Comparison of ENCODE assay signal across 17 cellular contexts in the genomic region with DNA sequence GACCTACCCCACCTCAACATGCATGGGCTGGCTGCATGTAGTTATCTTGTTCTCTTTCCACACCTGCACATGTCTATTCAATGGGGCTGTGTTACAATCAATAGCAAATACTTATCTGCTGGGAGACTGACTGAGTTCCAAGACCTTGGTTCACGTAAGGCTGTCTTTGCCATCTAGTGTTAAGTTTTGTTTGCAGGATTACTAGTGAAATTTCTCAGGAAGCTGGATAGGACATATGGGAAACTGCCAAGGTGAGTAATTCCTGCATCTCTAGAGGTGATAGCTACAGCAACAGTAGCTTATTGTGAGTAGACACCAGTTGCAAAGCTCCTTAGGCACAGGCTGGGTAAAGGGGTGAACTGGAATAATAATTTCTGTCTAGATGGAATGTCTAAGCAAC.
DNase-seq lines count a peak whose midpoint lies in the region; ATAC-seq, FAIRE-seq and TF ChIP-seq lines count a peak whose summit lies in the region.
"Had no signal": no experiment of that assay in that cellular context is flagged by ENCODE, and none has a peak within 500 bp of the region (broad histone marks: within the 10 kb centered on the region; RNA-seq: fewer than 3 reads in every experiment).

No MANE protein-coding gene starts in this region.

- no peaks in the 10 kb centered on the region for H3K27me3 ChIP-seq in bronchial epithelial cell (ENCODE audit: control insufficient read depth, insufficient read depth, low read length)

- H3K27ac Mint-ChIP-seq in endothelial cell (ENCODE audit: unreplicated experiment) = no peak overlapping the region
- H3K27ac Mint-ChIP-seq: CD14-positive monocyte; CD8-positive, alpha-beta T cell; IgD-negative memory B cell had no signal

- no peak overlapping the region for H3K4me3 ChIP-seq in bronchial epithelial cell (ENCODE audit: low read depth, low read length)
- H3K4me3 ChIP-seq: A549 had no signal

- TF ChIP-seq CTCF in bronchial epithelial cell (IDR thresholded peaks at IDR 0.05; ENCODE audit: insufficient read depth, low read length, severe bottlenecking) = no peak
- TF ChIP-seq CTCF in endothelial cell (IDR thresholded peaks at IDR 0.05; ENCODE audit: unreplicated experiment) = no peak

- no peaks in the 10 kb centered on the region for H3K36me3 ChIP-seq in bronchial epithelial cell (ENCODE audit: control insufficient read depth, insufficient read depth, low read length)

- no peaks in the 10 kb centered on the region for H3K4me1 Mint-ChIP-seq in endothelial cell (ENCODE audit: unreplicated experiment)

- no peaks in the 10 kb centered on the region for H3K9me3 Mint-ChIP-seq in endothelial cell (ENCODE audit: unreplicated experiment)

- DNase-seq in M059J (ENCODE audit: low read depth) (peak; percentile 59), bronchial epithelial cell (ENCODE audit: low read depth) (peak; percentile 3), left lobe of liver (ENCODE audit: low spot score) (no peak), NCI-H1694 (lab: John Stamatoyannopoulos, UW) (no peak), endothelial cell (ENCODE audit: low spot score) (no peak)
- DNase-seq: CD8-positive, alpha-beta T cell; COR-L47; DMS153; DND-41; GDM1 had no signal

- ATAC-seq in left lobe of liver = peak; percentile 37
- no peak for ATAC-seq in HG03432 (IDR thresholded peaks at IDR 0.05; ENCODE audit: unreplicated experiment)
- ATAC-seq: A549; CD8-positive, alpha-beta T cell had no signal

- H3K36me3 Mint-ChIP-seq in endothelial cell (ENCODE audit: low read depth, unreplicated experiment) = peaks cover 4% of the 10 kb centered on the region

- no peaks in the 10 kb centered on the region for H3K27me3 Mint-ChIP-seq in endothelial cell (ENCODE audit: unreplicated experiment)
- H3K27me3 Mint-ChIP-seq: IgD-negative memory B cell had no signal

- no peak for FAIRE-seq in bronchial epithelial cell (lab: Jason Lieb, UNC)
- FAIRE-seq: A549, D721Med, GM12892, H54 had no signal

- H3K4me3 Mint-ChIP-seq in endothelial cell (ENCODE audit: unreplicated experiment) = no peak overlapping the region
- H3K4me3 Mint-ChIP-seq: CD14-positive monocyte; CD8-positive, alpha-beta T cell; IgD-negative memory B cell had no signal

Comparison
In these comparisons a context has a peak if more than half of its experiments do, and no peak if none do; other contexts are left out.
1. DNase-seq: peak in M059J (single experiment) and bronchial epithelial cell (single experiment); none in left lobe of liver (single experiment), NCI-H1694 (single experiment) and endothelial cell (single experiment).